16 cellular contexts compared by ENCODE assay signal in the genomic region with DNA sequence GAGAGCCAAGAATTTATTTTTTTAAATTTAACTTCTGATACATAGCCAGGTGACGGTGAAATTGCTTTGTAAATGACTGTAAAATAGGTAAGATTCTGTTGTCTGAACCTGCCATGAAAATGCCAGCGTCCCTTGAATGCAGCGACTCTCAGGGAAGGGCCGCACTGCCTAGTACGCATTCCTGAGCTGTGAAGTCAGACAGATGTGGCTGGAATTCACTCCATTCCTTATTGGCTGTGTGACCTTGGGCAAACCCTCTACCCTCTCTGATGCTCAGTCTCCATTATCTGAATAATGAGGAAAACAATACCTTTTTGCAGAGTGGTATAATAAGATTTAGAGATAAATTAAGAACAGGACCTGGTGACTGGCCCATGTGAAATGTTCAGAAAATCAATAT.
DNase-seq lines count a peak whose midpoint lies in the region; ATAC-seq, FAIRE-seq and TF ChIP-seq lines count a peak whose summit lies in the region.
"Had no signal": no experiment of that assay in that cellular context is flagged by ENCODE, and none has a peak within 500 bp of the region (broad histone marks: within the 10 kb centered on the region; RNA-seq: fewer than 3 reads in every experiment).

No MANE protein-coding gene starts in this region.

- H3K9me3 ChIP-seq in mammary epithelial cell (replicated peaks; ENCODE audit: insufficient read depth, low read length) (no peaks in the 10 kb centered on the region), endodermal cell (ENCODE audit: control insufficient read depth, low read length) (no peaks in the 10 kb centered on the region)
- H3K9me3 ChIP-seq: SJSA1 had no signal

- H3K4me3 Mint-ChIP-seq in MCF 10A (ENCODE audit: unreplicated experiment) (no peak overlapping the region), endodermal cell (no peak overlapping the region)
- H3K4me3 Mint-ChIP-seq: CD4-positive, alpha-beta memory T cell had no signal

- intact Hi-C loops in mammary epithelial cell (cut with micrococcal nuclease) (no loop called here), MCF 10A (cut with micrococcal nuclease) (no loop called here)

- H3K4me3 ChIP-seq in mammary epithelial cell (replicated peaks in 1 of 3; ENCODE audit: insufficient read depth in 1 of 3, low read depth in 2 of 3, low read length in 3 of 3) (no peak overlapping the region), endodermal cell (ENCODE audit: low read length) (no peak overlapping the region)
- H3K4me3 ChIP-seq: SJSA1 had no signal

- H3K4me1 Mint-ChIP-seq in MCF 10A (ENCODE audit: insufficient read depth, unreplicated experiment) (peaks cover 4% of the 10 kb centered on the region), endodermal cell (peaks cover 40% of the 10 kb centered on the region)
- H3K4me1 Mint-ChIP-seq: CD4-positive, alpha-beta memory T cell had no signal

- DNase-seq in mammary epithelial cell: peak; percentile 20
- no peak for DNase-seq in MCF 10A (ENCODE audit: unreplicated experiment)
- peak; percentile 72 for DNase-seq in endodermal cell
- DNase-seq in islet precursor cell: peak; percentile 81
- DNase-seq in urothelium cell line (ENCODE audit: low spot score): peak; percentile 65
- no peak for DNase-seq in pons (ENCODE audit: low spot score)
- DNase-seq in activated gamma-delta T cell treated with Interleukin-2 at 50 U/mL for 16 hours: no peak
- DNase-seq: CD4-positive, alpha-beta memory T cell; KBM-7; NCI-H2107; NCI-H526 treated with DMSO at 0.1 percent for 48 hours; OCI-M1 had no signal

- H3K27ac Mint-ChIP-seq in MCF 10A (ENCODE audit: low read depth, unreplicated experiment) (no peak overlapping the region), endodermal cell (no peak overlapping the region)
- H3K27ac Mint-ChIP-seq: CD4-positive, alpha-beta memory T cell had no signal

- BruUV-seq in mammary epithelial cell (replicated peaks; lab: Mats Ljungman, UMichigan) (no TSS peak), MCF 10A (replicated peaks; lab: Mats Ljungman, UMichigan) (no TSS peak)

- no peaks in the 10 kb centered on the region for H3K27me3 Mint-ChIP-seq in MCF 10A (ENCODE audit: insufficient read depth, unreplicated experiment)
- peaks cover 21% of the 10 kb centered on the region for H3K27me3 Mint-ChIP-seq in endodermal cell (ENCODE audit: insufficient read depth)

- FAIRE-seq in urothelium cell line (lab: Jason Lieb, UNC): peak; percentile 30

- no peaks in the 10 kb centered on the region for H3K27me3 ChIP-seq in mammary epithelial cell (ENCODE audit: insufficient read depth, low read length)
- peaks cover 5% of the 10 kb centered on the region for H3K27me3 ChIP-seq in endodermal cell (ENCODE audit: control insufficient read depth, insufficient read depth, low read length, poor library complexity, severe bottlenecking)
- H3K27me3 ChIP-seq: SJSA1 had no signal

- H3K79me2 ChIP-seq in mammary epithelial cell (ENCODE audit: insufficient read depth, low read length): no peaks in the 10 kb centered on the region

- H3K27ac ChIP-seq in mammary epithelial cell (ENCODE audit: insufficient read depth, low read depth, low read length): peak overlapping the region; percentile 3
- no peak overlapping the region for H3K27ac ChIP-seq in endodermal cell (ENCODE audit: low read depth, low read length)
- H3K27ac ChIP-seq: 22Rv1, HL-60, SJSA1 had no signal

- H3K9ac ChIP-seq in mammary epithelial cell (ENCODE audit: insufficient read depth, low read length) (no peak overlapping the region), endodermal cell (ENCODE audit: extremely low read depth, low read length, poor library complexity, severe bottlenecking) (no peak overlapping the region)

- H3K36me3 ChIP-seq in mammary epithelial cell (ENCODE audit: insufficient read depth, low read length): no peaks in the 10 kb centered on the region
- H3K36me3 ChIP-seq in endodermal cell (ENCODE audit: control insufficient read depth, insufficient read depth, low read length): no peaks in the 10 kb centered on the region
- H3K36me3 ChIP-seq: SJSA1 had no signal

- dilution Hi-C loops in mammary epithelial cell (cut with HindIII; ENCODE audit: low sequenced_read_pairs): no loop called here

- H3K9me3 Mint-ChIP-seq in MCF 10A (ENCODE audit: unreplicated experiment) (peaks cover 5% of the 10 kb centered on the region), endodermal cell (no peaks in the 10 kb centered on the region)

- peak overlapping the region; percentile 42 for H3K4me2 ChIP-seq in mammary epithelial cell (ENCODE audit: insufficient read depth, low read depth, low read length)

- CTCF ChIA-PET in mammary epithelial cell (lab: Charles Lee; ENCODE audit: low non-redundant PET): interaction anchor here (0.6 kb wide), 1 partner anchor 1313 kb away, joined by 3 read pairs; no protein-coding TSS in a partner anchor
- CTCF ChIA-PET in MCF 10A (lab: Yijun Ruan, JAX): no interaction called here

- ATAC-seq in GM18861 (IDR thresholded peaks at IDR 0.05; ENCODE audit: unreplicated experiment): no peak

- H3K4me1 ChIP-seq in mammary epithelial cell (ENCODE audit: insufficient read depth, low read length): peaks cover 16% of the 10 kb centered on the region
- H3K4me1 ChIP-seq in endodermal cell (ENCODE audit: control insufficient read depth, insufficient read depth, low read length): peaks cover 4% of the 10 kb centered on the region
- H3K4me1 ChIP-seq: SJSA1 had no signal

- 19% methylated on average over 5 of the region's 5 CpGs for WGBS in mammary epithelial cell (ENCODE audit: low coverage, missing lambda C conversion rate)
- WGBS in endodermal cell (ENCODE audit: insufficient coverage in 1 of 2, insufficient read length in 1 of 2), 2 experiments: 80 to 91% methylated on average over 5 of the region's 5 CpGs

- no peak overlapping the region for H2AFZ ChIP-seq in mammary epithelial cell (ENCODE audit: low read depth, low read length)

- in situ Hi-C loops in mammary epithelial cell (cut with MboI; ENCODE audit: low sequenced_read_pairs in 2 of 2): no loop called here

- H3K36me3 Mint-ChIP-seq in MCF 10A (ENCODE audit: insufficient read depth, unreplicated experiment) (no peaks in the 10 kb centered on the region), endodermal cell (ENCODE audit: low read depth) (no peaks in the 10 kb centered on the region)
- H3K36me3 Mint-ChIP-seq: CD4-positive, alpha-beta memory T cell had no signal

- TF ChIP-seq CTCF in mammary epithelial cell (conservative IDR thresholded peaks at IDR 0.05 in 1 of 2, IDR thresholded peaks at IDR 0.05 in 1 of 2; ENCODE audit: extremely low read depth in 1 of 2, insufficient read depth in 1 of 2, low read depth in 1 of 2, low read length in 2 of 2) (no peak), MCF 10A (IDR thresholded peaks at IDR 0.05; ENCODE audit: unreplicated experiment) (no peak), endodermal cell (conservative IDR thresholded peaks at IDR 0.05) (no peak)

- POLR2A ChIA-PET in MCF 10A (lab: Yijun Ruan, JAX): interaction anchor here (0.6 kb wide), 1 partner anchor 39 kb away, joined by 3 read pairs; no protein-coding TSS in a partner anchor

- no peaks in the 10 kb centered on the region for H4K20me1 ChIP-seq in mammary epithelial cell (ENCODE audit: insufficient read depth, low read length)

Comparison
In these comparisons a context has a peak if more than half of its experiments do, and no peak if none do; other contexts are left out.
1. DNase-seq: peak in mammary epithelial cell (single experiment), endodermal cell (single experiment), islet precursor cell (single experiment) and urothelium cell line (single experiment); none in MCF 10A (single experiment), pons (single experiment) and activated gamma-delta T cell treated with Interleukin-2 at 50 U/mL for 16 hours (single experiment).